In the genomic region with DNA sequence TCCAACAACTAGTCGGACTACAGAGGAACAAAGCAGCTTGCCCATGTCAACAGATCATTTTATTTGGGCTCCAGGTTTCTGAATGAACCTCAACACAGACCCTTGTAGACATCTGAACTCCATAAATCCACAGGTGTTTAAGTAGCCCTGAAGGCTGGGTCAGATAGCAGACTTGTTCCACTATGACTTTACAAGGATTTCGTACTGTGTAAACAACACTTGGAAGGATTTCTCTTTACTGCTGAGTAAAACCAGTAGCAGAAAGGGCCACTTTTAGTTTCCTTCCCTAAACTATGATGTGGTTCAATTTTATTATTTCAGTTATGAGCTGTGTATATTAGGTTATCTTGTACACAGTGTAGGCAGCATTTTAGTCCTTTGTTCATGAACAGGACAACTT, we compare ENCODE assay signal across 15 cellular contexts.
DNase-seq lines count a peak whose midpoint lies in the region; ATAC-seq lines count a peak whose summit lies in the region.
"Had no signal": no experiment of that assay in that cellular context is flagged by ENCODE, and none has a peak within 500 bp of the region (broad histone marks: within the 10 kb centered on the region; RNA-seq: fewer than 3 reads in every experiment).

No MANE protein-coding gene starts in this region.

- no peaks in the 10 kb centered on the region for H3K27me3 Mint-ChIP-seq in activated T-helper 17 cell treated with anti-CD3 and anti-CD28 coated beads, Interleukin-2, amount 50 U/mL, for 72 hours
- H3K27me3 Mint-ChIP-seq: CD4-positive, alpha-beta memory T cell had no signal

- no peaks in the 10 kb centered on the region for H3K36me3 Mint-ChIP-seq in activated T-helper 17 cell treated with anti-CD3 and anti-CD28 coated beads, Interleukin-2, amount 50 U/mL, for 72 hours (ENCODE audit: low read depth)
- H3K36me3 Mint-ChIP-seq: CD4-positive, alpha-beta memory T cell had no signal

- H3K9me3 Mint-ChIP-seq in activated T-helper 17 cell treated with anti-CD3 and anti-CD28 coated beads, Interleukin-2, amount 50 U/mL, for 72 hours = peaks cover 9% of the 10 kb centered on the region

- H3K4me3 Mint-ChIP-seq in activated T-helper 17 cell treated with anti-CD3 and anti-CD28 coated beads, Interleukin-2, amount 50 U/mL, for 72 hours = no peak overlapping the region
- H3K4me3 Mint-ChIP-seq: CD4-positive, alpha-beta memory T cell had no signal

- DNase-seq in DMS79 treated with DMSO at 0.1 percent for 48 hours (lab: John Stamatoyannopoulos, UW) = peak; percentile 58
- DNase-seq in left kidney (ENCODE audit: low read depth, low spot score) = peak; percentile 43
- no peak for DNase-seq in iPS-NIHi7 (ENCODE audit: extremely low spot score)
- DNase-seq: BE2C; CD4-positive, alpha-beta memory T cell; GOT3; NCI-H1694; NCI-H2171; NCI-H524; T-helper 9 cell had no signal

- ATAC-seq in GM21360 (IDR thresholded peaks at IDR 0.05; ENCODE audit: unreplicated experiment) = peak; percentile 68
- peak; percentile 72 for ATAC-seq in HG03565 (IDR thresholded peaks at IDR 0.05; ENCODE audit: unreplicated experiment)
- ATAC-seq in activated T-helper 17 cell treated with anti-CD3 and anti-CD28 coated beads, Interleukin-2, amount 50 U/mL, for 72 hours (replicated peaks) = no peak
- no peak for ATAC-seq in GM21529 (IDR thresholded peaks at IDR 0.05; ENCODE audit: unreplicated experiment)
- ATAC-seq in HG03520 (IDR thresholded peaks at IDR 0.05; ENCODE audit: unreplicated experiment) = no peak

- H3K27ac Mint-ChIP-seq in activated T-helper 17 cell treated with anti-CD3 and anti-CD28 coated beads, Interleukin-2, amount 50 U/mL, for 72 hours = no peak overlapping the region
- H3K27ac Mint-ChIP-seq: CD4-positive, alpha-beta memory T cell had no signal

- H3K4me1 Mint-ChIP-seq in activated T-helper 17 cell treated with anti-CD3 and anti-CD28 coated beads, Interleukin-2, amount 50 U/mL, for 72 hours = no peaks in the 10 kb centered on the region
- H3K4me1 Mint-ChIP-seq: CD4-positive, alpha-beta memory T cell had no signal

Comparison
In these comparisons a context has a peak if more than half of its experiments do, and no peak if none do; other contexts are left out.
1. ATAC-seq: peak in GM21360 (single experiment) and HG03565 (single experiment); none in activated T-helper 17 cell treated with anti-CD3 and anti-CD28 coated beads, Interleukin-2, amount 50 U/mL, for 72 hours (single experiment), GM21529 (single experiment) and HG03520 (single experiment).